ENCODE assay signal across 12 cellular contexts in the genomic region with DNA sequence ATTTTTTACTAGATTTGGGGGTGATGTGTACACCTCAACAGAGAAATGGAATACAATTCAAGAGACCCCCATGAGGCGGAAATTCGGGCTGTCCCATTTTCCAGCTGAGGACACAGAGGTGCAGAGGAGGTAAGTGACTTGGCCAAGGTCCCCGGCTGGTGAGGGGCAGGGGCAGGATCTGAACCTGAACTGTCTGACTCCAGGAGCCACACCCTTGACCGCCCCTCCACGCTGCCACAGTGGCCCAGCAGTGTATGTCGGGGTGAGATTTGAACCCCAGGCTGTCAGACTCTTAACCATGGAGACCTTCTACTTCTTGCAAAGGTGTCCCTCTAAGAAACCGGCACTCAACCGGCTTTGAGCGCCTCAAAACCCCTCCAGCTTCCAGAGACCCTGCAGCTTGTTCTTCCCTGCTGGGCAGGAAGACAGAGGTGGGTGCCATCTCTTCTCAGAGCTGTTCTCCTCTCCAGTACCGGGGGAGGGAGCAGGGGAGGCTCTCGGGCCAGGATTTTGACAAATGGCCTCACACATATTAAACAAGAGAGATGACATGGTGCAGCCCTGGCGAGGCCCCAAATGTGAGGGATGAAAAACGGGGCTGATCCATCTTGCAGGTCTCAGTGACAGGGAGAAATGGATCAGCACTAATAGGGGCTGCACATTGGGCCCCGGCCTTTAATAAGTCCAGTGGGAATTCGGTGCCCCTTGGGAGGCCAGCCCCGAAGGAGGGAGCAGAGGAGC.
DNase-seq lines count a peak whose midpoint lies in the region; ATAC-seq and TF ChIP-seq lines count a peak whose summit lies in the region.
"Had no signal": no experiment of that assay in that cellular context is flagged by ENCODE, and none has a peak within 500 bp of the region (broad histone marks: within the 10 kb centered on the region; RNA-seq: fewer than 3 reads in every experiment).

No MANE protein-coding gene starts in this region.

- H3K27ac Mint-ChIP-seq in endodermal cell, result no peak overlapping the region

- TF ChIP-seq CTCF in heart left ventricle (IDR thresholded peaks at IDR 0.05) (no peak), endodermal cell (conservative IDR thresholded peaks at IDR 0.05) (no peak), tibial nerve (IDR thresholded peaks at IDR 0.05) (no peak)

- intact Hi-C loops in cardiac septum (cut with DNase I) (no loop called here), heart left ventricle (cut with DNase I) (no loop called here), sciatic nerve (cut with DNase I) (no loop called here)

- H3K9ac ChIP-seq in endodermal cell (ENCODE audit: extremely low read depth, low read length, poor library complexity, severe bottlenecking), result no peak overlapping the region
- H3K9ac ChIP-seq: GM23248 had no signal

- TF ChIP-seq POLR2A in heart left ventricle (IDR thresholded peaks at IDR 0.05) (no peak), tibial nerve (IDR thresholded peaks at IDR 0.05) (no peak)

- H3K9me3 ChIP-seq in heart left ventricle, result peaks cover 0 to 10% (median 0%) of the 10 kb centered on the region in 12 donors
- no peaks in the 10 kb centered on the region for H3K9me3 ChIP-seq in endodermal cell (ENCODE audit: control insufficient read depth, low read length)
- peaks cover 0 to 22% (median 0%) of the 10 kb centered on the region in 4 donors for H3K9me3 ChIP-seq in tibial nerve

- H3K36me3 ChIP-seq in heart left ventricle, result no peaks in the 10 kb centered on the region
- H3K36me3 ChIP-seq in endodermal cell (ENCODE audit: control insufficient read depth, insufficient read depth, low read length), result no peaks in the 10 kb centered on the region
- H3K36me3 ChIP-seq in tibial nerve, result no peaks in the 10 kb centered on the region

- H3K4me3 Mint-ChIP-seq in endodermal cell, result no peak overlapping the region

- DNase-seq in cardiac septum (ENCODE audit: low spot score) (peak; percentile 64), heart left ventricle (no peak), endodermal cell (peak; percentile 36), sciatic nerve (ENCODE audit: low spot score) (peak; percentile 39), 8988T (no peak), tibial nerve (ENCODE audit: low spot score in 2 of 2) (no peak)
- DNase-seq: ACHN, DMS53, GF-D8, GM23248 had no signal

- H3K27me3 ChIP-seq in heart left ventricle, result peaks cover 0 to 44% (median 0%) of the 10 kb centered on the region in 9 donors
- peaks cover under 1% of the 10 kb centered on the region for H3K27me3 ChIP-seq in endodermal cell (ENCODE audit: control insufficient read depth, insufficient read depth, low read length, poor library complexity, severe bottlenecking)
- H3K27me3 ChIP-seq in tibial nerve, result no peaks in the 10 kb centered on the region

- WGBS in heart left ventricle, 4 donors, result 73 to 79% (median 78%) methylated on average over 14 to 16 of the region's 16 CpGs
- 89 to 94% methylated on average over 11 to 16 of the region's 16 CpGs for WGBS in endodermal cell (ENCODE audit: insufficient coverage in 1 of 2, insufficient read length in 1 of 2), 2 experiments
- WGBS in tibial nerve, 2 donors, result 76 to 78% methylated on average over 15 to 16 of the region's 16 CpGs

- H3K36me3 Mint-ChIP-seq in endodermal cell (ENCODE audit: low read depth), result no peaks in the 10 kb centered on the region

- peaks cover 6% of the 10 kb centered on the region for H3K27me3 Mint-ChIP-seq in endodermal cell (ENCODE audit: insufficient read depth)

- no peak for ATAC-seq in heart left ventricle
- ATAC-seq in sciatic nerve, result no peak
- ATAC-seq in GM18868 (IDR thresholded peaks at IDR 0.05; ENCODE audit: unreplicated experiment), result no peak
- ATAC-seq in GM21381 (IDR thresholded peaks at IDR 0.05; ENCODE audit: unreplicated experiment), result no peak

- H3K4me1 ChIP-seq in heart left ventricle (no peaks in the 10 kb centered on the region), endodermal cell (ENCODE audit: control insufficient read depth, insufficient read depth, low read length) (no peaks in the 10 kb centered on the region), tibial nerve (no peaks in the 10 kb centered on the region)

- no peaks in the 10 kb centered on the region for H3K9me3 Mint-ChIP-seq in endodermal cell

- H3K4me1 Mint-ChIP-seq in endodermal cell, result peaks cover 3% of the 10 kb centered on the region

- no peak for TF ChIP-seq EP300 in tibial nerve (IDR thresholded peaks at IDR 0.05)

- H3K4me3 ChIP-seq in heart left ventricle, result no peak overlapping the region
- H3K4me3 ChIP-seq in endodermal cell (ENCODE audit: low read length), result no peak overlapping the region
- H3K4me3 ChIP-seq in tibial nerve, result no peak overlapping the region
- H3K4me3 ChIP-seq: GM23248 had no signal

- no peak overlapping the region for H3K27ac ChIP-seq in heart left ventricle
- no peak overlapping the region for H3K27ac ChIP-seq in endodermal cell (ENCODE audit: low read depth, low read length)
- H3K27ac ChIP-seq in tibial nerve, result no peak overlapping the region
- H3K27ac ChIP-seq: GM23248 had no signal

Comparison
In these comparisons a context has a peak if more than half of its experiments do, and no peak if none do; other contexts are left out.
1. DNase-seq: peak in cardiac septum (single experiment), endodermal cell (single experiment) and sciatic nerve (single experiment); none in heart left ventricle (0 of 5), 8988T (single experiment) and tibial nerve (0 of 2).